ENCODE assay signal across 11 cellular contexts in genomic region chr13:46124531-46124966, GRCh38. TPM values are rescaled to one million over a fixed set of nuclear protein-coding genes. Genes with fewer than 3 reads are reported as not detected.
DNase-seq lines count a peak whose midpoint lies in the region; ATAC-seq, FAIRE-seq and TF ChIP-seq lines count a peak whose summit lies in the region.
"Had no signal": no experiment of that assay in that cellular context is flagged by ENCODE, and none has a peak within 500 bp of the region (broad histone marks: within the 10 kb centered on the region; RNA-seq: fewer than 3 reads in every experiment).

No MANE protein-coding gene starts in this region.

- intact Hi-C loops in activated CD4-positive, alpha-beta T cell treated with anti-CD3 and anti-CD28 coated beads, Interleukin-2, amount 10 ng/mL, durations not matched to agents 24 days and 14 days (cut with micrococcal nuclease): loop anchor here (5.0 to 10.0 kb wide), 3 partner anchors 72 to 590 kb away; partner anchors contain the start of gene ZC3H13
- intact Hi-C loops in breast epithelium (cut with DNase I; ENCODE audit: low total_unique reads): loop anchor here (10.0 kb wide), 1 partner anchor 1350 kb away; no protein-coding TSS in a partner anchor

- no peak for TF ChIP-seq POLR2A in breast epithelium (IDR thresholded peaks at IDR 0.05)

- H3K4me2 ChIP-seq in keratinocyte (ENCODE audit: control insufficient read depth, extremely low read depth, insufficient read depth, low read depth, low read length): no peak overlapping the region
- H3K4me2 ChIP-seq: KMS-11 had no signal

- ATAC-seq in GM18868 (IDR thresholded peaks at IDR 0.05; ENCODE audit: unreplicated experiment) (peak; percentile 41), HG03565 (IDR thresholded peaks at IDR 0.05; ENCODE audit: unreplicated experiment) (no peak)

- dilution Hi-C loops in keratinocyte (cut with MboI; ENCODE audit: extremely low pct_ligation_motif_present, low sequenced_read_pairs): no loop called here

- H3K4me1 Mint-ChIP-seq in activated CD4-positive, alpha-beta T cell treated with anti-CD3 and anti-CD28 coated beads, Interleukin-2, amount 10 ng/mL, durations not matched to agents 24 days and 14 days: peaks cover 20% of the 10 kb centered on the region

- H3K9me1 ChIP-seq in keratinocyte (ENCODE audit: control insufficient read depth, extremely low read depth, insufficient read depth, low read length): no peaks in the 10 kb centered on the region

- peak overlapping the region; percentile 41 for H3K27ac Mint-ChIP-seq in activated CD4-positive, alpha-beta T cell treated with anti-CD3 and anti-CD28 coated beads, Interleukin-2, amount 10 ng/mL, durations not matched to agents 24 days and 14 days

- H3K27me3 Mint-ChIP-seq in activated CD4-positive, alpha-beta T cell treated with anti-CD3 and anti-CD28 coated beads, Interleukin-2, amount 10 ng/mL, durations not matched to agents 24 days and 14 days: peaks cover 2% of the 10 kb centered on the region

- H3K36me3 Mint-ChIP-seq in activated CD4-positive, alpha-beta T cell treated with anti-CD3 and anti-CD28 coated beads, Interleukin-2, amount 10 ng/mL, durations not matched to agents 24 days and 14 days (ENCODE audit: low read depth): peaks cover 37% of the 10 kb centered on the region

- H3K9me3 ChIP-seq in keratinocyte (ENCODE audit: control insufficient read depth, low read depth, low read length) (no peaks in the 10 kb centered on the region), breast epithelium (no peaks in the 10 kb centered on the region)

- no peak for TF ChIP-seq CTCF in keratinocyte (optimal IDR thresholded peaks at IDR 0.05 in 1 of 3, IDR thresholded peaks at IDR 0.05 in 1 of 3, conservative IDR thresholded peaks at IDR 0.05 in 1 of 3; ENCODE audit: extremely low read depth in 1 of 3, insufficient read depth in 2 of 3, low read length in 3 of 3)
- no peak for TF ChIP-seq CTCF in breast epithelium (IDR thresholded peaks at IDR 0.05)

- H2AFZ ChIP-seq in keratinocyte (ENCODE audit: control insufficient read depth, low read length): peak overlapping the region; percentile 20

- no peak overlapping the region for H3K9ac ChIP-seq in keratinocyte (ENCODE audit: control insufficient read depth, extremely low read depth, insufficient read depth, low read length)
- H3K9ac ChIP-seq: KMS-11 had no signal

- DNase-seq in CD1c-positive myeloid dendritic cell (ENCODE audit: extremely low spot score) (peak; percentile 75), keratinocyte (ENCODE audit: low read depth, low spot score) (no peak), GM19238 (ENCODE audit: insufficient read length, low spot score) (no peak), breast epithelium (ENCODE audit: low spot score in 2 of 2) (no peak), middle frontal gyrus (ENCODE audit: extremely low spot score, low spot score) (no peak)
- peak; percentile 70 for DNase-seq in activated CD4-positive, alpha-beta T cell treated with anti-CD3 and anti-CD28 coated beads, Interleukin-2, amount 10 ng/mL, durations not matched to agents 24 days and 14 days
- DNase-seq: NK-92 treated with Interleukin-12 subunit alpha and Interleukin-12 subunit beta, amount 100 ng/mL, for 24 hours had no signal

- no peak for FAIRE-seq in keratinocyte (lab: Jason Lieb, UNC)
- FAIRE-seq: TTC549 had no signal

- H3K79me2 ChIP-seq in keratinocyte (ENCODE audit: control insufficient read depth, insufficient read depth, low read length): no peaks in the 10 kb centered on the region

- H3K9me3 Mint-ChIP-seq in activated CD4-positive, alpha-beta T cell treated with anti-CD3 and anti-CD28 coated beads, Interleukin-2, amount 10 ng/mL, durations not matched to agents 24 days and 14 days: no peaks in the 10 kb centered on the region

- H3K36me3 ChIP-seq in keratinocyte (ENCODE audit: control insufficient read depth in 2 of 2, extremely low read depth in 1 of 2, insufficient read depth in 2 of 2, low read length in 2 of 2) (no peaks in the 10 kb centered on the region), breast epithelium (no peaks in the 10 kb centered on the region)

- H3K4me3 ChIP-seq in keratinocyte (ENCODE audit: control insufficient read depth in 2 of 3, extremely low read depth in 1 of 3, insufficient read depth in 2 of 3, low read depth in 1 of 3, low read length in 3 of 3) (no peak overlapping the region), breast epithelium (no peak overlapping the region)

- H3K4me1 ChIP-seq in keratinocyte (ENCODE audit: control insufficient read depth, extremely low read depth, insufficient read depth, low read length) (peaks cover 33% of the 10 kb centered on the region), breast epithelium (peaks cover 0 to 5% of the 10 kb centered on the region in 2 donors)

- H4K20me1 ChIP-seq in keratinocyte (ENCODE audit: control insufficient read depth, extremely low read depth, insufficient read depth, low read length): no peaks in the 10 kb centered on the region

- H3K27ac ChIP-seq in keratinocyte (ENCODE audit: control insufficient read depth, insufficient read depth, low read length) (no peak overlapping the region), breast epithelium (no peak overlapping the region)
- H3K27ac ChIP-seq: KMS-11 had no signal

- H3K27me3 ChIP-seq in keratinocyte (ENCODE audit: control insufficient read depth, extremely low read depth, insufficient read depth, low read length) (no peaks in the 10 kb centered on the region), breast epithelium (no peaks in the 10 kb centered on the region)

- no peak overlapping the region for H3K4me3 Mint-ChIP-seq in activated CD4-positive, alpha-beta T cell treated with anti-CD3 and anti-CD28 coated beads, Interleukin-2, amount 10 ng/mL, durations not matched to agents 24 days and 14 days

RNA-seq across cellular contexts. Expression of gene CPB2, which starts 19.7 kb away (rescaled TPM):
- not detected in 2 replicates for total RNA-seq in activated CD4-positive, alpha-beta T cell treated with anti-CD3 and anti-CD28 coated beads, Interleukin-2, amount 10 ng/mL, durations not matched to agents 24 days and 14 days
- polyA plus RNA-seq in keratinocyte: 0.06 to 0.26 TPM (median 0.08 TPM) in 3 replicates
- polyA plus RNA-seq in keratinocyte (2011; ENCODE audit: low read depth): 0.39 TPM
- polyA plus RNA-seq in keratinocyte (2011; cell fraction: cytosol; rRNA removed): 0.12 and 0.39 TPM in 2 replicates
- polyA plus RNA-seq in keratinocyte (2011; cell fraction: nucleus; rRNA removed): 0.17 and 0.23 TPM in 2 replicates
- polyA plus RNA-seq in keratinocyte (2012; ENCODE audit: low replicate concordance): 0.10 and 0.27 TPM in 2 replicates
- not detected in 3 replicates for polyA minus RNA-seq in keratinocyte
- polyA minus RNA-seq in keratinocyte (2011; cell fraction: cytosol; rRNA and poly(A)+ RNA removed): not detected
- polyA minus RNA-seq in keratinocyte (2011; cell fraction: nucleus; rRNA and poly(A)+ RNA removed): not detected in 2 replicates
- total RNA-seq in breast epithelium: not detected

RNA-seq across cellular contexts. Expression of gene LCP1, which starts 57.4 kb away (rescaled TPM):
- total RNA-seq in activated CD4-positive, alpha-beta T cell treated with anti-CD3 and anti-CD28 coated beads, Interleukin-2, amount 10 ng/mL, durations not matched to agents 24 days and 14 days: 758 and 792 TPM in 2 replicates
- polyA plus RNA-seq in keratinocyte: 1.8 to 2.5 TPM (median 2.2 TPM) in 3 replicates
- not detected for polyA plus RNA-seq in keratinocyte (2011; ENCODE audit: low read depth)
- 1.3 and 1.5 TPM in 2 replicates for polyA plus RNA-seq in keratinocyte (2011; cell fraction: cytosol; rRNA removed)
- 1.3 and 2.2 TPM in 2 replicates for polyA plus RNA-seq in keratinocyte (2011; cell fraction: nucleus; rRNA removed)
- polyA plus RNA-seq in keratinocyte (2012; ENCODE audit: low replicate concordance): 0.06 and 1.5 TPM in 2 replicates
- polyA minus RNA-seq in keratinocyte: 0.66 to 5.0 TPM (median 1.8 TPM) in 3 replicates
- polyA minus RNA-seq in keratinocyte (2011; cell fraction: cytosol; rRNA and poly(A)+ RNA removed): not detected
- 0.53 and 0.93 TPM in 2 replicates for polyA minus RNA-seq in keratinocyte (2011; cell fraction: nucleus; rRNA and poly(A)+ RNA removed)
- total RNA-seq in breast epithelium: 10 to 100 TPM; 28.2 to 94.9 (median 61.3) TPM

Comparison
In these comparisons a context has a peak if more than half of its experiments do, and no peak if none do; other contexts are left out.
1. DNase-seq: peak in CD1c-positive myeloid dendritic cell (single experiment) and activated CD4-positive, alpha-beta T cell treated with anti-CD3 and anti-CD28 coated beads, Interleukin-2, amount 10 ng/mL, durations not matched to agents 24 days and 14 days (single experiment); none in keratinocyte (single experiment), GM19238 (single experiment), breast epithelium (0 of 2) and middle frontal gyrus (single experiment).